In the genomic region with DNA sequence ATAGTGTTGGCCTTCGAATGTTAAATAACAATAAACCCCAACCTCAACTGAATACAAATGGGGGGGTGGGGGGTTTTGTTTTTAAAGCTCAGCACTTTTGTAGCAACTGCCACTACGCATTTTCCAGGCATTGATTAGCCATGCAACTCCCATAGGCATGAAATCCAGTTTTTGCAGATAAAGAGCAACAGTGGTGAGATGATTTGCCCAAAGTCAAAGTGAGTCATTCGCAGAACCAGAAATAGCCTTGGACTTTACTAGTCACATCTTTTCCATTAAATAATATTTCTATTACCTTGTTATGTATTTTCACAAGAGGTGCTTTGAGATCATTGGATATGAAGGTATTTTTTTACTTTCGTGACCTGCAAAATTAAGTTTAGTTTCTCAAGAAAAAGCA, we compare ENCODE assay signal across 9 cellular contexts. TPM values are rescaled to one million over a fixed set of nuclear protein-coding genes. Genes with fewer than 3 reads are reported as not detected.
DNase-seq lines count a peak whose midpoint lies in the region; ATAC-seq and TF ChIP-seq lines count a peak whose summit lies in the region.
"Had no signal": no experiment of that assay in that cellular context is flagged by ENCODE, and none has a peak within 500 bp of the region (broad histone marks: within the 10 kb centered on the region; RNA-seq: fewer than 3 reads in every experiment).

No MANE protein-coding gene starts in this region.

- no peaks in the 10 kb centered on the region for H3K27me3 ChIP-seq in cardiac muscle cell

- H3K27ac Mint-ChIP-seq in T-helper 17 cell, result peak overlapping the region; percentile 74
- no peak overlapping the region for H3K27ac Mint-ChIP-seq in type B pancreatic cell

- peaks cover 9% of the 10 kb centered on the region for H3K36me3 Mint-ChIP-seq in T-helper 17 cell (ENCODE audit: low read depth)
- H3K36me3 Mint-ChIP-seq in type B pancreatic cell, result no peaks in the 10 kb centered on the region
- H3K36me3 Mint-ChIP-seq: memory B cell had no signal

- DNase-seq in cardiac muscle cell (ENCODE audit: low read depth in 1 of 2, low spot score in 1 of 2) (peak in 1 of 2 donors; percentile 56), left cardiac atrium (no peak), T-helper 17 cell (no peak), type B pancreatic cell (ENCODE audit: extremely low spot score, unreplicated experiment) (no peak), GOT3 (lab: John Stamatoyannopoulos, UW) (no peak), SK-N-DZ (ENCODE audit: low spot score) (no peak)

- intact Hi-C loops in left cardiac atrium (cut with DNase I), result loop anchor here in 1 of 2 donors (5.0 kb wide), 1 partner anchor 114 kb away; no protein-coding TSS in a partner anchor

- H3K4me1 ChIP-seq in cardiac muscle cell (ENCODE audit: low read depth), result peaks cover 13% of the 10 kb centered on the region

- H3K4me3 ChIP-seq in cardiac muscle cell (peak overlapping the region; percentile 88), iPS-11a (ENCODE audit: low read depth, low read length) (peak overlapping the region; percentile 61)

- no peak overlapping the region for H3K27ac ChIP-seq in cardiac muscle cell

- ATAC-seq in left cardiac atrium, result no peak
- no peak for ATAC-seq in T-helper 17 cell
- no peak for ATAC-seq in HG03159 (IDR thresholded peaks at IDR 0.05; ENCODE audit: unreplicated experiment)

- no peaks in the 10 kb centered on the region for H3K9me3 Mint-ChIP-seq in type B pancreatic cell
- H3K9me3 Mint-ChIP-seq: memory B cell had no signal

- TF ChIP-seq CTCF in cardiac muscle cell (IDR thresholded peaks at IDR 0.05; ENCODE audit: low read depth, low read length) (no peak), type B pancreatic cell (conservative IDR thresholded peaks at IDR 0.05) (no peak)

- no peaks in the 10 kb centered on the region for H3K36me3 ChIP-seq in cardiac muscle cell

- H3K27me3 Mint-ChIP-seq in T-helper 17 cell, result no peaks in the 10 kb centered on the region
- no peaks in the 10 kb centered on the region for H3K27me3 Mint-ChIP-seq in type B pancreatic cell
- H3K27me3 Mint-ChIP-seq: memory B cell had no signal

- H3K4me3 Mint-ChIP-seq in T-helper 17 cell, result peak overlapping the region; percentile 63
- H3K4me3 Mint-ChIP-seq in type B pancreatic cell, result peak overlapping the region; percentile 70

- peaks cover 40% of the 10 kb centered on the region for H3K4me1 Mint-ChIP-seq in T-helper 17 cell
- peaks cover 27% of the 10 kb centered on the region for H3K4me1 Mint-ChIP-seq in type B pancreatic cell (ENCODE audit: unreplicated experiment)

- H3K9me3 ChIP-seq in cardiac muscle cell (ENCODE audit: low read depth) (no peaks in the 10 kb centered on the region), T-helper 17 cell (ENCODE audit: control insufficient read depth, low read length, poor library complexity, severe bottlenecking) (no peaks in the 10 kb centered on the region)

RNA-seq across cellular contexts. Expression of a gene that starts 1.7 kb away (rescaled TPM):
- total RNA-seq in cardiac muscle cell (38.2 and 55.6 TPM in 2 replicates), left cardiac atrium (10 to 100 TPM; 39.7 to 40.4 TPM), T-helper 17 cell (100 to 1,000 TPM; 103 to 105 TPM), type B pancreatic cell (ENCODE audit: low replicate concordance) (62.4 TPM in 2 replicates)
- polyA plus RNA-seq in cardiac muscle cell, result 42.1 and 51.4 TPM in 2 replicates
- polyA plus RNA-seq in SK-N-DZ (2014; cell fraction: cytosol; rRNA removed), result 21.3 and 23.1 TPM in 2 replicates
- 39.8 and 51.8 TPM in 2 replicates for polyA plus RNA-seq in SK-N-DZ (2014; cell fraction: nucleus; rRNA removed)
